In genomic region chr5:79791843-79792242, GRCh38 we compare ENCODE assay signal across 17 cellular contexts.
A peak's percentile ranks its signal among the peaks of the same experiment; 100 is the strongest.
DNase-seq lines count a peak whose midpoint lies in the region; ATAC-seq and TF ChIP-seq lines count a peak whose summit lies in the region.
"Had no signal": no experiment of that assay in that cellular context is flagged by ENCODE, and none has a peak within 500 bp of the region (broad histone marks: within the 10 kb centered on the region; RNA-seq: fewer than 3 reads in every experiment).

No MANE protein-coding gene starts in this region.

- no peaks in the 10 kb centered on the region for H3K27me3 ChIP-seq in heart right ventricle

- intact Hi-C loops in heart right ventricle (cut with DNase I) (no loop called here), Right ventricle myocardium inferior (cut with DNase I) (loop anchor here (5.0 kb wide), 1 partner anchor 230 kb away; no protein-coding TSS in a partner anchor)

- DNase-seq in heart right ventricle (no peak), Right ventricle myocardium inferior (ENCODE audit: missing footprints) (no peak), osteocyte (ENCODE audit: extremely low spot score, unreplicated experiment) (no peak), NCI-H1092 (lab: John Stamatoyannopoulos, UW) (no peak)
- DNase-seq: GOT3, HCEC 1CT, NCI-H1417, NCI-H1694 treated with DMSO at 0.1 percent for 48 hours, NCI-H446, NCI-H526, SIG-M5, SK-N-SH had no signal

- peaks cover 0 to 89% (median 17%) of the 10 kb centered on the region in 9 donors for H3K36me3 ChIP-seq in heart right ventricle

- H3K4me3 Mint-ChIP-seq in nephron (no peak overlapping the region), osteocyte (ENCODE audit: unreplicated experiment) (no peak overlapping the region)
- H3K4me3 Mint-ChIP-seq: IgD-negative memory B cell had no signal

- peaks cover 0 to 75% (median 20%) of the 10 kb centered on the region in 9 donors for H3K4me1 ChIP-seq in heart right ventricle

- H3K27ac ChIP-seq in heart right ventricle (peak overlapping the region in 6 of 10 donors; percentile 0 to 77 (median 54)), VCaP (peak overlapping the region; percentile 64)
- H3K27ac ChIP-seq: C4-2B had no signal

- TF ChIP-seq CTCF in heart right ventricle (IDR thresholded peaks at IDR 0.05) (no peak), VCaP (conservative IDR thresholded peaks at IDR 0.05) (no peak), nephron (IDR thresholded peaks at IDR 0.05; ENCODE audit: unreplicated experiment in 3 of 3) (no peak), osteocyte (IDR thresholded peaks at IDR 0.05) (no peak)

- WGBS in heart right ventricle, 2 donors = 59 to 74% methylated on average over 3 of the region's 3 CpGs

- peak in 4 of 8 donors; percentile 12 to 29 (median 26) for ATAC-seq in heart right ventricle
- ATAC-seq in Right ventricle myocardium inferior = no peak
- no peak for ATAC-seq in HG03354 (IDR thresholded peaks at IDR 0.05; ENCODE audit: poor library complexity, severe bottlenecking, unreplicated experiment)

- H3K27ac Mint-ChIP-seq in nephron (peak overlapping the region; percentile 43 to 69 (median 61)), osteocyte (ENCODE audit: unreplicated experiment) (no peak overlapping the region)
- H3K27ac Mint-ChIP-seq: IgD-negative memory B cell had no signal

- peaks cover 7% of the 10 kb centered on the region for H3K27me3 Mint-ChIP-seq in nephron (ENCODE audit: low read depth)
- peaks cover 2% of the 10 kb centered on the region for H3K27me3 Mint-ChIP-seq in osteocyte (ENCODE audit: unreplicated experiment)

- peaks cover 45% of the 10 kb centered on the region for H3K36me3 Mint-ChIP-seq in nephron (ENCODE audit: low read depth)
- H3K36me3 Mint-ChIP-seq in osteocyte (ENCODE audit: unreplicated experiment) = no peaks in the 10 kb centered on the region
- H3K36me3 Mint-ChIP-seq: IgD-negative memory B cell had no signal

- H3K4me3 ChIP-seq in heart right ventricle = no peak overlapping the region

- no peaks in the 10 kb centered on the region for H3K9me3 ChIP-seq in heart right ventricle
- H3K9me3 ChIP-seq: SK-N-SH had no signal

- H3K4me1 Mint-ChIP-seq in nephron (peaks cover 9% of the 10 kb centered on the region), osteocyte (ENCODE audit: unreplicated experiment) (no peaks in the 10 kb centered on the region)
- H3K4me1 Mint-ChIP-seq: IgD-negative memory B cell had no signal

- peaks cover 3% of the 10 kb centered on the region for H3K9me3 Mint-ChIP-seq in nephron
- H3K9me3 Mint-ChIP-seq in osteocyte (ENCODE audit: unreplicated experiment) = peaks cover 7% of the 10 kb centered on the region
